ENCODE assay signal across 1 cellular context in genomic region chr17:12536021-12536420, GRCh38.
TF ChIP-seq lines count a peak whose summit lies in the region.

No MANE protein-coding gene starts in this region.

TF ChIP-seq in IMR-90, 13 proteins besides CTCF, POLR2A, EP300 and RAD21 (continued from another document):
- TF ChIP-seq ELK1 (IDR thresholded peaks at IDR 0.05; ENCODE audit: borderline replicate concordance, low read depth, low read length), result no peak
- no peak for TF ChIP-seq RCOR1 (IDR thresholded peaks at IDR 0.05; ENCODE audit: insufficient replicate concordance, low read length)
- no peak for TF ChIP-seq BHLHE40 (IDR thresholded peaks at IDR 0.05; ENCODE audit: low read depth, low read length)
- TF ChIP-seq FOS (IDR thresholded peaks at IDR 0.05; ENCODE audit: low read depth, low read length), result no peak
- no peak for TF ChIP-seq MXI1 (IDR thresholded peaks at IDR 0.05; ENCODE audit: borderline replicate concordance, low read depth, low read length)
- no peak for TF ChIP-seq USF2 (IDR thresholded peaks at IDR 0.05; ENCODE audit: low read depth, low read length)
